In the genomic region with DNA sequence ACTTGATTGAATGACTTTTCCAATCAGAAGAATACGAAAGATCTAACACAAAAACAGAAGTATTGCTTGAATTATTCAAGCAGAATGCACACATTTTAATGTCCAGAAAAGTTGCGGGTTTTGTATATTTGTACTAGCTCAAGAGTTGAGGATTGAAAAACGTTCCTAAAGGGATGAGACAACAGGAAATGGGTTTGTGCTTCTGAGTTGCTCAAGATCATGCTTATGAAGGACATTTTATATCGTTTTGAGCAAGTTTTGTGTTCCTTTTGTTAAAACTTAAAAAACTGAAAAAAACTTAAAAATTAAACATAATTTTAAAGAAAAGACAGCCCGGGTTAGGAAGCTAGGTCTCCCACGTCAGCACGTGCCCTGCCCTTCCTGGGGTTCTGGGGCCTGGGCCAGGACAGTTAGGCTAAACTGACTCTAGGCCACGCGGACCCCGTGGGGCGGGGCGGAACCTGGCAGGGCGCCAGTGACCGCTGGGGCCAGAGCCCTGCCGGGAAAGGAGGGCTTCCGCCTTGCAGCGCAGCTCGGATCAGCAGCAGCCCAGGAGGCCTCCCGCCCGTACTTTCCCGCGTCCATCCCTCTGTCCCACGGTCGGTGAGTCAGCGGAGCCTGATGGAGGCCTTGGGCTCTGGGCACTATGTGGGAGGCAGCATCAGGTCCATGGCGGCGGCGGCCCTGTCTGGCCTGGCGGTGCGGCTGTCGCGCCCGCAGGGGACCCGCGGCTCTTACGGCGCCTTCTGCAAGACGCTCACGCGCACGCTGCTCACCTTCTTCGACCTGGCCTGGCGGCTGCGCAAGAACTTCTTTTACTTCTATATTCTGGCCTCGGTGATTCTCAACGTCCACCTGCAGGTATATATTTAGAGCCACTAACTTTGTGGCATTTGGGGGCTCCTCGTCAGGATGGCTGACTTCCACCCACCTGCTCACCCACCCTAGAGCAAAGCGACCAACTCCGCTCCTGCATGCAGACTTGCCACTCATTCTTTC, we compare ENCODE assay signal across 8 cellular contexts. TPM values are rescaled to one million over a fixed set of nuclear protein-coding genes. Genes with fewer than 3 reads are reported as not detected.
DNase-seq lines count a peak whose midpoint lies in the region; ATAC-seq and TF ChIP-seq lines count a peak whose summit lies in the region.

TSS of gene SMIM10 (plus strand) at position 517 of the 999 bp plus-strand sequence. CDS start at position 622, 105 bp downstream.

- H3K79me2 ChIP-seq in OCI-LY7 (ENCODE audit: insufficient read depth, low read depth, low read length): no peaks in the 10 kb centered on the region

- H3K27ac Mint-ChIP-seq in CD8-positive, alpha-beta T cell: no peak within 1 kb of the TSS

- no peak within 1 kb of the TSS for H3K27ac ChIP-seq in CD8-positive, alpha-beta T cell (ENCODE audit: low read depth, low read length)
- H3K27ac ChIP-seq in OCI-LY7 (ENCODE audit: low read depth, low read length, poor library complexity, severe bottlenecking): no peak within 1 kb of the TSS
- peak within 1 kb of the TSS in 2 of 5 donors; percentile 56 to 78 for H3K27ac ChIP-seq in adrenal gland
- peak within 1 kb of the TSS; percentile 63 to 69 for H3K27ac ChIP-seq in right atrium auricular region
- no peak within 1 kb of the TSS for H3K27ac ChIP-seq in prostate gland

- H3K9me3 ChIP-seq in CD8-positive, alpha-beta T cell (ENCODE audit: low read length): no peaks in the 10 kb centered on the region
- H3K9me3 ChIP-seq in OCI-LY7 (ENCODE audit: low read length): no peaks in the 10 kb centered on the region
- H3K9me3 ChIP-seq in adrenal gland (replicated peaks in 1 of 3): no peaks in the 10 kb centered on the region
- no peaks in the 10 kb centered on the region for H3K9me3 ChIP-seq in right atrium auricular region
- H3K9me3 ChIP-seq in prostate gland: no peaks in the 10 kb centered on the region

- H3K4me1 Mint-ChIP-seq in CD8-positive, alpha-beta T cell (ENCODE audit: low read depth): peaks cover 9% of the 10 kb centered on the region

- peak within 1 kb of the TSS; percentile 50; the same call in 1 of the 2 replicates for H2AFZ ChIP-seq in OCI-LY7 (ENCODE audit: low read length)

- TF ChIP-seq POLR2A in adrenal gland (IDR thresholded peaks at IDR 0.05) (peak in 1 of 2 donors; percentile 31), prostate gland (IDR thresholded peaks at IDR 0.05) (peak; percentile 11)

- peak within 1 kb of the TSS; percentile 40 for H3K4me2 ChIP-seq in OCI-LY7 (ENCODE audit: low read length)

- CTCF ChIA-PET in CD8-positive, alpha-beta T cell (lab: Charles Lee): interaction anchor here (1.4 kb wide), 1 partner anchor 9 kb away, joined by 4 read pairs; no protein-coding TSS in a partner anchor
- CTCF ChIA-PET in OCI-LY7 (lab: Charles Lee; ENCODE audit: unreplicated experiment): no interaction called here

- peak; percentile 42 for ATAC-seq in CD8-positive, alpha-beta T cell
- ATAC-seq in GM21723 (IDR thresholded peaks at IDR 0.05; ENCODE audit: unreplicated experiment) (peak; percentile 65), HG03520 (IDR thresholded peaks at IDR 0.05; ENCODE audit: unreplicated experiment) (no peak)

- POLR2A ChIA-PET in CD8-positive, alpha-beta T cell (lab: Charles Lee): interaction anchor here (0.7 kb wide), 1 partner anchor 1954 kb away, joined by 3 read pairs; no protein-coding TSS in a partner anchor
- POLR2A ChIA-PET in OCI-LY7 (lab: Charles Lee): interaction anchor here (0.6 to 0.7 kb wide), 4 partner anchors 24 to 1501 kb away, joined by 3 read pairs; no protein-coding TSS in a partner anchor

- H3K4me1 ChIP-seq in CD8-positive, alpha-beta T cell (ENCODE audit: insufficient read depth, low read length): no peaks in the 10 kb centered on the region
- H3K4me1 ChIP-seq in OCI-LY7 (ENCODE audit: insufficient read depth, low read length, poor library complexity, severe bottlenecking) (peaks cover 6% of the 10 kb centered on the region), adrenal gland (replicated peaks in 1 of 2) (peaks cover 0 to 6% of the 10 kb centered on the region in 2 donors), right atrium auricular region (peaks cover 0 to 6% of the 10 kb centered on the region in 2 donors), prostate gland (replicated peaks) (no peaks in the 10 kb centered on the region)

- H3K4me3 Mint-ChIP-seq in CD8-positive, alpha-beta T cell: peak within 1 kb of the TSS; percentile 74

- no peaks in the 10 kb centered on the region for H3K36me3 ChIP-seq in CD8-positive, alpha-beta T cell (ENCODE audit: insufficient read depth, low read length)
- H3K36me3 ChIP-seq in OCI-LY7 (ENCODE audit: insufficient read depth, low read length) (no peaks in the 10 kb centered on the region), adrenal gland (replicated peaks in 1 of 2) (no peaks in the 10 kb centered on the region), right atrium auricular region (no peaks in the 10 kb centered on the region), prostate gland (no peaks in the 10 kb centered on the region)

- no peak for TF ChIP-seq CTCF in CD8-positive, alpha-beta T cell (IDR thresholded peaks at IDR 0.05)
- TF ChIP-seq CTCF in OCI-LY7 (conservative IDR thresholded peaks at IDR 0.05; ENCODE audit: low read length) (no peak), adrenal gland (IDR thresholded peaks at IDR 0.05) (no peak), right atrium auricular region (IDR thresholded peaks at IDR 0.05) (no peak), prostate gland (IDR thresholded peaks at IDR 0.05) (no peak)

- peak in 3 of 7 experiments; percentile 10 to 50 (median 12) for DNase-seq in CD8-positive, alpha-beta T cell
- DNase-seq in OCI-LY7 (ENCODE audit: low spot score): peak; percentile 24
- DNase-seq in adrenal gland: peak; percentile 67 to 83 (median 76)
- DNase-seq in right atrium auricular region (ENCODE audit: low spot score): peak; percentile 75
- DNase-seq in prostate gland (ENCODE audit: low spot score): peak; percentile 8
- DNase-seq in effector CD8-positive, alpha-beta T cell (lab: John Stamatoyannopoulos, UW): no peak

- no peaks in the 10 kb centered on the region for H3K9me3 Mint-ChIP-seq in CD8-positive, alpha-beta T cell

- H3K4me3 ChIP-seq in CD8-positive, alpha-beta T cell (ENCODE audit: low read depth, low read length): peak within 1 kb of the TSS; percentile 19
- peak within 1 kb of the TSS; percentile 40 for H3K4me3 ChIP-seq in OCI-LY7 (ENCODE audit: low read depth, low read length, poor library complexity, severe bottlenecking)
- peak within 1 kb of the TSS in 1 of 4 donors; percentile 50 for H3K4me3 ChIP-seq in adrenal gland
- peak within 1 kb of the TSS; percentile 53 to 56 for H3K4me3 ChIP-seq in right atrium auricular region
- peak within 1 kb of the TSS; percentile 26 to 27 for H3K4me3 ChIP-seq in prostate gland

- 5 to 39% (median 23%) methylated on average over 14 to 49 of the region's 49 CpGs for WGBS in adrenal gland, 4 donors
- 19% methylated on average over 22 of the region's 49 CpGs for WGBS in prostate gland

- H3K27me3 Mint-ChIP-seq in CD8-positive, alpha-beta T cell (ENCODE audit: low read depth): peaks cover 27% of the 10 kb centered on the region

- intact Hi-C loops in CD8-positive, alpha-beta T cell (cut with DNase I, micrococcal nuclease): no loop called here
- intact Hi-C loops in OCI-LY7 (cut with micrococcal nuclease; ENCODE audit: unreplicated experiment) (no loop called here), adrenal gland (cut with DNase I) (no loop called here), prostate gland (cut with DNase I) (no loop called here)

- no peaks in the 10 kb centered on the region for H3K9me2 ChIP-seq in OCI-LY7 (ENCODE audit: insufficient read depth, low read length)

- no peaks in the 10 kb centered on the region for H4K20me1 ChIP-seq in OCI-LY7 (ENCODE audit: insufficient read depth, low read length)

- BruUV-seq in OCI-LY7 (replicated peaks; lab: Mats Ljungman, UMichigan): no TSS peak

- H3K36me3 Mint-ChIP-seq in CD8-positive, alpha-beta T cell: no peaks in the 10 kb centered on the region

- H3K27me3 ChIP-seq in CD8-positive, alpha-beta T cell (ENCODE audit: insufficient read depth, low read length): no peaks in the 10 kb centered on the region
- H3K27me3 ChIP-seq in adrenal gland (peaks cover 12% of the 10 kb centered on the region), right atrium auricular region (no peaks in the 10 kb centered on the region), prostate gland (replicated peaks; ENCODE audit: insufficient read depth) (no peaks in the 10 kb centered on the region)

RNA-seq across cellular contexts. Expression of gene SMIM10, which starts in this region (rescaled TPM):
- not detected for total RNA-seq in CD8-positive, alpha-beta T cell
- total RNA-seq in OCI-LY7 (2014; rRNA removed; shearing (Covaris generic)): 0.15 and 0.16 TPM in 2 replicates
- total RNA-seq in OCI-LY7 (2022) (0.96 and 1.5 TPM in 2 replicates), adrenal gland (10 to 100 TPM in 5 of 8 donors, 1 to 10 TPM in 3; 6.9 to 22.0 (median 11.9) TPM), right atrium auricular region (1 to 10 TPM; 4.9 to 6.8 TPM), prostate gland (10 to 100 TPM in 1 of 2 donors, 1 to 10 TPM in 1; 5.0 to 49.8 TPM)
- 10 to 100 TPM; 14.5 to 27.4 (median 23.6) TPM for polyA plus RNA-seq in adrenal gland

Comparison
In these comparisons a context has a peak if more than half of its experiments do, and no peak if none do; other contexts are left out.
1. Peak in ATAC-seq and H3K4me3 ChIP-seq in CD8-positive, alpha-beta T cell; RNA of the gene not detected or under 1 TPM.
2. H3K27ac ChIP-seq: peak in right atrium auricular region (2 of 2); none in CD8-positive, alpha-beta T cell (single experiment), OCI-LY7 (single experiment) and prostate gland (0 of 2).